In genomic region chr16:30092373-30093010, GRCh38 we compare ENCODE assay signal across 8 cellular contexts. TPM values are rescaled to one million over a fixed set of nuclear protein-coding genes. Genes with fewer than 3 reads are reported as not detected.
A peak's percentile ranks its signal among the peaks of the same experiment; 100 is the strongest.
DNase-seq lines count a peak whose midpoint lies in the region; ATAC-seq and TF ChIP-seq lines count a peak whose summit lies in the region.

No MANE protein-coding gene starts in this region.

- 15% methylated on average over 14 of the region's 22 CpGs for WGBS in right lobe of liver (ENCODE audit: insufficient coverage, low coverage, low lambda C conversion rate, missing lambda C conversion rate)

- TF ChIP-seq POLR2A in right lobe of liver (IDR thresholded peaks at IDR 0.05): no peak

- H3K27me3 ChIP-seq in A673 (replicated peaks; ENCODE audit: insufficient read depth, low read depth, low read length, poor library complexity) (no peaks in the 10 kb centered on the region), right lobe of liver (no peaks in the 10 kb centered on the region)

- ATAC-seq in GM18502 (IDR thresholded peaks at IDR 0.05; ENCODE audit: poor library complexity, unreplicated experiment) (peak; percentile 41), HG03025 (IDR thresholded peaks at IDR 0.05; ENCODE audit: low FRiP score, unreplicated experiment) (peak; percentile 29), right lobe of liver (peak; percentile 42 to 51 (median 48))

- DNase-seq in A673 (ENCODE audit: low spot score) (peak; percentile 81), NCI-H2227 (lab: John Stamatoyannopoulos, UW; ENCODE audit: unreplicated experiment) (peak; percentile 92), dermis microvascular lymphatic vessel endothelial cell (ENCODE audit: low read depth in 2 of 2) (peak; percentile 91 to 95), right lobe of liver (peak; percentile 71 to 84 (median 79))
- peak; percentile 79 for DNase-seq in activated CD4-positive, CD25-positive, alpha-beta regulatory T cell treated with anti-CD3 and anti-CD28 coated beads, Interleukin-2, amount 50 U/mL, for 72 hours
- peak; percentile 66 for DNase-seq in stimulated activated CD4-positive, alpha-beta T cell treated with anti-CD3 and anti-CD28 coated beads, Interleukin-4, amount 100 ng/mL, for 24 hours

- intact Hi-C loops in A673 (cut with micrococcal nuclease; ENCODE audit: unreplicated experiment) (no loop called here), right lobe of liver (cut with DNase I) (no loop called here)

- H3K27ac ChIP-seq in A673 (ENCODE audit: low read depth, low read length, poor library complexity, severe bottlenecking) (peak overlapping the region; percentile 58), right lobe of liver (peak overlapping the region; percentile 54 to 86 (median 76))

- POLR2A ChIA-PET in A673 (lab: Charles Lee; ENCODE audit: low non-redundant PET): no interaction called here

- H3K9me3 ChIP-seq in A673 (ENCODE audit: low read depth, low read length, poor library complexity, severe bottlenecking) (peaks cover 11% of the 10 kb centered on the region), right lobe of liver (no peaks in the 10 kb centered on the region)

- TF ChIP-seq CTCF in A673 (conservative IDR thresholded peaks at IDR 0.05; ENCODE audit: low read depth, low read length): peak; percentile 75
- TF ChIP-seq CTCF in right lobe of liver (IDR thresholded peaks at IDR 0.05): peak; percentile 35 to 51 (median 44)

- CTCF ChIA-PET in A673 (lab: Charles Lee): interaction anchor here (0.6 to 1.3 kb wide), 8 partner anchors 28 to 1080 kb away, joined by 3 to 6 read pairs (median 5); partner anchors contain the start of gene ZNF48

- BruUV-seq in A673 (replicated peaks; lab: Mats Ljungman, UMichigan): no TSS peak

- no peaks in the 10 kb centered on the region for H3K36me3 ChIP-seq in A673 (ENCODE audit: insufficient read depth, low read length, poor library complexity, severe bottlenecking)
- H3K36me3 ChIP-seq in right lobe of liver: peaks cover 0 to 11% (median 0%) of the 10 kb centered on the region in 4 donors

- H3K4me3 ChIP-seq in A673 (ENCODE audit: low read depth, low read length, poor library complexity, severe bottlenecking) (peak overlapping the region; percentile 56), right lobe of liver (peak overlapping the region; percentile 51 to 68 (median 60))

- H3K4me1 ChIP-seq in A673 (ENCODE audit: insufficient read depth, low read length, poor library complexity, severe bottlenecking): peaks cover 18% of the 10 kb centered on the region
- peaks cover 0 to 34% (median 4%) of the 10 kb centered on the region in 4 donors for H3K4me1 ChIP-seq in right lobe of liver

RNA-seq across cellular contexts. Expression of gene TBX6, which starts 0.8 kb away (rescaled TPM):
- total RNA-seq in A673 (2021) (0.49 and 0.85 TPM in 2 replicates), dermis microvascular lymphatic vessel endothelial cell (under 0.01 and 0.13 TPM in 2 replicates), right lobe of liver (under 1 TPM; 0.37 to 0.68 (median 0.42) TPM)

RNA-seq across cellular contexts. Expression of gene YPEL3, which starts 3.5 kb away (rescaled TPM):
- total RNA-seq in A673 (2021) (4.7 and 9.1 TPM in 2 replicates), dermis microvascular lymphatic vessel endothelial cell (13.0 and 27.9 TPM in 2 replicates), right lobe of liver (10 to 100 TPM; 13.5 to 46.5 (median 21.9) TPM)

RNA-seq across cellular contexts. Expression of gene PPP4C, which starts 16.7 kb away (rescaled TPM):
- total RNA-seq in A673 (2021) (122 and 127 TPM in 2 replicates), dermis microvascular lymphatic vessel endothelial cell (214 and 244 TPM in 2 replicates), right lobe of liver (10 to 100 TPM; 43.1 to 59.7 (median 47.0) TPM)

RNA-seq across cellular contexts. Expression of gene GDPD3, which starts 20.8 kb away (rescaled TPM):
- total RNA-seq in A673 (2021) (2.5 and 4.4 TPM in 2 replicates), dermis microvascular lymphatic vessel endothelial cell (0.51 and 1.4 TPM in 2 replicates), right lobe of liver (1 to 10 TPM in 4 of 6 experiments, under 1 TPM in 1, not detected in 1; 0.19 to 2.3 (median 2.3) TPM)

RNA-seq across cellular contexts. Expression of gene ALDOA, which starts 26.9 kb away (rescaled TPM):
- 1,552 and 1,729 TPM in 2 replicates for total RNA-seq in A673 (2021)
- total RNA-seq in dermis microvascular lymphatic vessel endothelial cell: 225 and 318 TPM in 2 replicates
- 100 to 1,000 TPM; 113 to 580 (median 345) TPM for total RNA-seq in right lobe of liver

Comparison
In these comparisons a context has a peak if more than half of its experiments do, and no peak if none do; other contexts are left out.
1. Peak in every context shown above with its lines: DNase-seq, ATAC-seq, H3K4me3 ChIP-seq and H3K27ac ChIP-seq.